In genomic region chr15:91200101-91200754, GRCh38 we compare ENCODE assay signal across 30 cellular contexts.
"Had no signal": no experiment of that assay in that cellular context is flagged by ENCODE, and none has a peak within 500 bp of the region (broad histone marks: within the 10 kb centered on the region; RNA-seq: fewer than 3 reads in every experiment).

No MANE protein-coding gene starts in this region.

- H3K36me3 ChIP-seq: brain microvascular endothelial cell, heart left ventricle had no signal

- H3K27ac Mint-ChIP-seq: activated CD4-positive, alpha-beta memory T cell treated with anti-CD3 and anti-CD28 coated beads, Interleukin-2, amount 10 ng/mL, durations not matched to agents 7 days and 5 days; activated CD4-positive, alpha-beta T cell treated with anti-CD3 and anti-CD28 coated beads, Interleukin-2, amount 10 ng/mL, durations not matched to agents 7 days and 5 days; activated naive CD8-positive, alpha-beta T cell treated with anti-CD3 and anti-CD28 coated beads, Interleukin-2, amount 10 ng/mL, durations not matched to agents 7 days and 5 days; activated T-helper 17 cell treated with anti-CD3 and anti-CD28 coated beads, Interleukin-2, amount 50 U/mL, for 72 hours; dendritic cell treated with granulocyte-macrophage colony-stimulating factor and Interleukin-4, amounts not matched to agents 40 ng/mL and 50 ng/mL, for 4 days; endodermal cell; WTC11 had no signal

- H3K9me3 Mint-ChIP-seq: activated CD4-positive, alpha-beta memory T cell treated with anti-CD3 and anti-CD28 coated beads, Interleukin-2, amount 10 ng/mL, durations not matched to agents 7 days and 5 days; activated CD4-positive, alpha-beta T cell treated with anti-CD3 and anti-CD28 coated beads, Interleukin-2, amount 10 ng/mL, durations not matched to agents 7 days and 5 days; activated naive CD8-positive, alpha-beta T cell treated with anti-CD3 and anti-CD28 coated beads, Interleukin-2, amount 10 ng/mL, durations not matched to agents 7 days and 5 days; activated T-cell treated with anti-CD3 and anti-CD28 coated beads, Interleukin-2, amount 50 U/mL, for 4 hours; activated T-helper 17 cell treated with anti-CD3 and anti-CD28 coated beads, Interleukin-2, amount 50 U/mL, for 72 hours; central memory CD8-positive, alpha-beta T cell; dendritic cell treated with granulocyte-macrophage colony-stimulating factor and Interleukin-4, amounts not matched to agents 40 ng/mL and 50 ng/mL, for 4 days; endodermal cell; WTC11 had no signal

- H3K9me3 ChIP-seq: heart left ventricle had no signal

- H3K4me3 Mint-ChIP-seq: activated CD4-positive, alpha-beta memory T cell treated with anti-CD3 and anti-CD28 coated beads, Interleukin-2, amount 10 ng/mL, durations not matched to agents 7 days and 5 days; activated CD4-positive, alpha-beta T cell treated with anti-CD3 and anti-CD28 coated beads, Interleukin-2, amount 10 ng/mL, durations not matched to agents 7 days and 5 days; activated naive CD8-positive, alpha-beta T cell treated with anti-CD3 and anti-CD28 coated beads, Interleukin-2, amount 10 ng/mL, durations not matched to agents 7 days and 5 days; activated T-cell treated with anti-CD3 and anti-CD28 coated beads, Interleukin-2, amount 50 U/mL, for 4 hours; activated T-helper 17 cell treated with anti-CD3 and anti-CD28 coated beads, Interleukin-2, amount 50 U/mL, for 72 hours; central memory CD8-positive, alpha-beta T cell; dendritic cell treated with granulocyte-macrophage colony-stimulating factor and Interleukin-4, amounts not matched to agents 40 ng/mL and 50 ng/mL, for 4 days; endodermal cell; WTC11 had no signal

- H3K27me3 ChIP-seq: brain microvascular endothelial cell, dorsolateral prefrontal cortex had no signal

- FAIRE-seq: astrocyte, bronchial epithelial cell, frontal cortex had no signal

- H3K4me3 ChIP-seq: coronary artery, dorsolateral prefrontal cortex, heart left ventricle had no signal

- DNase-seq: activated CD4-positive, alpha-beta memory T cell treated with anti-CD3 and anti-CD28 coated beads, Interleukin-2, amount 10 ng/mL, durations not matched to agents 7 days and 5 days; activated CD4-positive, alpha-beta T cell treated with anti-CD3 and anti-CD28 coated beads for 1 hour; activated CD4-positive, alpha-beta T cell treated with anti-CD3 and anti-CD28 coated beads for 4 hours; activated CD4-positive, alpha-beta T cell treated with anti-CD3 and anti-CD28 coated beads, Interleukin-2, amount 10 ng/mL, durations not matched to agents 7 days and 5 days; activated CD4-positive, alpha-beta T cell treated with anti-CD3 and anti-CD28 coated beads, Interleukin-2, amount 50 U/mL, for 4 hours; activated CD8-positive, alpha-beta memory T cell treated with anti-CD3 and anti-CD28 coated beads for 24 hours; activated effector memory CD4-positive, alpha-beta T cell treated with Interleukin-2 at 50 U/mL for 16 hours; activated gamma-delta T cell treated with Interleukin-2 at 50 U/mL for 16 hours; activated naive CD4-positive, alpha-beta T cell treated with anti-CD3 and anti-CD28 coated beads, Interleukin-2, amount 50 U/mL, for 16 hours; activated naive CD4-positive, alpha-beta T cell treated with Interleukin-2 at 50 U/mL for 16 hours; activated naive CD8-positive, alpha-beta T cell treated with anti-CD3 and anti-CD28 coated beads, Interleukin-2, amount 10 ng/mL, durations not matched to agents 7 days and 5 days; activated T-cell treated with anti-CD3 and anti-CD28 coated beads, Interleukin-2, amount 50 U/mL, for 4 hours; amniotic stem cell; anterior cingulate cortex; brain microvascular endothelial cell; effector memory CD4-positive, alpha-beta T cell; endodermal cell; foreskin fibroblast; heart left ventricle; T-helper 2 cell had no signal

- H3K27ac ChIP-seq: brain microvascular endothelial cell, coronary artery, heart left ventricle had no signal

- H3K36me3 Mint-ChIP-seq: activated naive CD8-positive, alpha-beta T cell treated with anti-CD3 and anti-CD28 coated beads, Interleukin-2, amount 10 ng/mL, durations not matched to agents 7 days and 5 days; WTC11 had no signal

- ATAC-seq: activated T-cell treated with anti-CD3 and anti-CD28 coated beads, Interleukin-2, amount 50 U/mL, for 4 hours; activated T-helper 17 cell treated with anti-CD3 and anti-CD28 coated beads, Interleukin-2, amount 50 U/mL, for 72 hours; esophagus mucosa; heart left ventricle; WTC11 had no signal

- H3K4me1 Mint-ChIP-seq: activated CD4-positive, alpha-beta memory T cell treated with anti-CD3 and anti-CD28 coated beads, Interleukin-2, amount 10 ng/mL, durations not matched to agents 7 days and 5 days; activated CD4-positive, alpha-beta T cell treated with anti-CD3 and anti-CD28 coated beads, Interleukin-2, amount 10 ng/mL, durations not matched to agents 7 days and 5 days; activated naive CD8-positive, alpha-beta T cell treated with anti-CD3 and anti-CD28 coated beads, Interleukin-2, amount 10 ng/mL, durations not matched to agents 7 days and 5 days; activated T-helper 17 cell treated with anti-CD3 and anti-CD28 coated beads, Interleukin-2, amount 50 U/mL, for 72 hours; central memory CD8-positive, alpha-beta T cell had no signal
